ENCODE assay signal across 1 cellular context in genomic region chr2:64144057-64145013, GRCh38.
TF ChIP-seq lines count a peak whose summit lies in the region.

Gene PELI1 (minus strand): TSS chr2:64144420. CDS start chr2:64108310, 36,110 bp downstream.

TF ChIP-seq in K562, 482 proteins besides CTCF, POLR2A, EP300 and RAD21 (continued from another document):
- TF ChIP-seq, protein P1, sequence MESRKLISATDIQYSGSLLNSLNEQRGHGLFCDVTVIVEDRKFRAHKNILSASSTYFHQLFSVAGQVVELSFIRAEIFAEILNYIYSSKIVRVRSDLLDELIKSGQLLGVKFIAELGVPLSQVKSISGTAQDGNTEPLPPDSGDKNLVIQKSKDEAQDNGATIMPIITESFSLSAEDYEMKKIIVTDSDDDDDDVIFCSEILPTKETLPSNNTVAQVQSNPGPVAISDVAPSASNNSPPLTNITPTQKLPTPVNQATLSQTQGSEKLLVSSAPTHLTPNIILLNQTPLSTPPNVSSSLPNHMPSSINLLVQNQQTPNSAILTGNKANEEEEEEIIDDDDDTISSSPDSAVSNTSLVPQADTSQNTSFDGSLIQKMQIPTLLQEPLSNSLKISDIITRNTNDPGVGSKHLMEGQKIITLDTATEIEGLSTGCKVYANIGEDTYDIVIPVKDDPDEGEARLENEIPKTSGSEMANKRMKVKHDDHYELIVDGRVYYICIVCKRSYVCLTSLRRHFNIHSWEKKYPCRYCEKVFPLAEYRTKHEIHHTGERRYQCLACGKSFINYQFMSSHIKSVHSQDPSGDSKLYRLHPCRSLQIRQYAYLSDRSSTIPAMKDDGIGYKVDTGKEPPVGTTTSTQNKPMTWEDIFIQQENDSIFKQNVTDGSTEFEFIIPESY (CRISPR knock-in tag; IDR thresholded peaks at IDR 0.05): 0 out of 2 replicates have a peak, but pooled peaks have one; percentile 24
- TF ChIP-seq ESRRB (CRISPR knock-in tag; IDR thresholded peaks at IDR 0.05; ENCODE audit: borderline replicate concordance): no peak
- TF ChIP-seq ID3 (CRISPR knock-in tag; IDR thresholded peaks at IDR 0.05): no peak
- TF ChIP-seq ID3 (tag; IDR thresholded peaks at IDR 0.05): 0 out of 2 replicates have a peak, but pooled peaks have one; percentile 19
- 0 out of 2 replicates have a peak, but pooled peaks have one; percentile 30 for TF ChIP-seq FOXP1 (CRISPR knock-in tag; IDR thresholded peaks at IDR 0.05)
- TF ChIP-seq HNRNPK (IDR thresholded peaks at IDR 0.05; ENCODE audit: low read depth, low read length, poor library complexity, severe bottlenecking): no peak
- TF ChIP-seq CBX1 (IDR thresholded peaks at IDR 0.05; ENCODE audit: low read depth): peak; percentile 83
- TF ChIP-seq, protein P2, sequence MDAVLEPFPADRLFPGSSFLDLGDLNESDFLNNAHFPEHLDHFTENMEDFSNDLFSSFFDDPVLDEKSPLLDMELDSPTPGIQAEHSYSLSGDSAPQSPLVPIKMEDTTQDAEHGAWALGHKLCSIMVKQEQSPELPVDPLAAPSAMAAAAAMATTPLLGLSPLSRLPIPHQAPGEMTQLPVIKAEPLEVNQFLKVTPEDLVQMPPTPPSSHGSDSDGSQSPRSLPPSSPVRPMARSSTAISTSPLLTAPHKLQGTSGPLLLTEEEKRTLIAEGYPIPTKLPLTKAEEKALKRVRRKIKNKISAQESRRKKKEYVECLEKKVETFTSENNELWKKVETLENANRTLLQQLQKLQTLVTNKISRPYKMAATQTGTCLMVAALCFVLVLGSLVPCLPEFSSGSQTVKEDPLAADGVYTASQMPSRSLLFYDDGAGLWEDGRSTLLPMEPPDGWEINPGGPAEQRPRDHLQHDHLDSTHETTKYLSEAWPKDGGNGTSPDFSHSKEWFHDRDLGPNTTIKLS (IDR thresholded peaks at IDR 0.05; ENCODE audit: borderline replicate concordance, low read depth): 0 out of 2 replicates have a peak, but pooled peaks have one; percentile 34
- TF ChIP-seq CCNT2 (IDR thresholded peaks at IDR 0.05; ENCODE audit: borderline replicate concordance, extremely low read depth, insufficient read length, low read depth, low read length): peak; percentile 68
- peak; percentile 42; the same call in 1 of the 2 replicates for TF ChIP-seq RNF2 (IDR thresholded peaks at IDR 0.05)
- TF ChIP-seq ASH1L (IDR thresholded peaks at IDR 0.05; ENCODE audit: borderline replicate concordance, low read depth, partially characterized antibody): no peak
- TF ChIP-seq NFE2 (IDR thresholded peaks at IDR 0.05; ENCODE audit: low read depth): no peak
- peak in 1 of 2 experiments; percentile 37; a peak in 1 of 4 replicates for TF ChIP-seq MNT (conservative IDR thresholded peaks at IDR 0.05)
- TF ChIP-seq DPF2 (IDR thresholded peaks at IDR 0.05): no peak; the same call in 1 of the 2 replicates
- TF ChIP-seq KAT7 (CRISPR knock-in tag; IDR thresholded peaks at IDR 0.05; ENCODE audit: borderline replicate concordance): peak; percentile 88; the same call in 1 of the 2 replicates
- 0 out of 2 replicates have a peak, but pooled peaks have one; percentile 16 for TF ChIP-seq SMC3 (conservative IDR thresholded peaks at IDR 0.05; ENCODE audit: insufficient read depth, low read depth, low read length)
- peak; percentile 89 for TF ChIP-seq GABPA (tag; conservative IDR thresholded peaks at IDR 0.05; ENCODE audit: low read depth)
- 0 out of 2 replicates have a peak, but pooled peaks have one; percentile 19 for TF ChIP-seq ZBED1 (IDR thresholded peaks at IDR 0.05)
- 0 out of 2 replicates have a peak, but pooled peaks have one; percentile 42 for TF ChIP-seq HDAC6 (IDR thresholded peaks at IDR 0.05; ENCODE audit: low read depth, low read length)
- no peak for TF ChIP-seq ATF1 (CRISPR knock-in tag; IDR thresholded peaks at IDR 0.05)
- TF ChIP-seq ATF1 (tag; IDR thresholded peaks at IDR 0.05): peak; percentile 17; the same call in 1 of the 2 replicates
- TF ChIP-seq ZNF263 (CRISPR knock-in tag; IDR thresholded peaks at IDR 0.05; ENCODE audit: borderline replicate concordance): 0 out of 2 replicates have a peak, but pooled peaks have one; percentile 29
- peak; percentile 62 for TF ChIP-seq EGR1 (conservative IDR thresholded peaks at IDR 0.05)
- 0 out of 2 replicates have a peak, but pooled peaks have one; percentile 15 for TF ChIP-seq HNRNPL (IDR thresholded peaks at IDR 0.05; ENCODE audit: low read depth, low read length)
- 0 out of 2 replicates have a peak, but pooled peaks have one; percentile 32 for TF ChIP-seq ATF6 (CRISPR knock-in tag; IDR thresholded peaks at IDR 0.05)
- peak; percentile 55; the same call in 1 of the 2 replicates for TF ChIP-seq ZNF609 (CRISPR knock-in tag; IDR thresholded peaks at IDR 0.05; ENCODE audit: borderline replicate concordance)
- TF ChIP-seq JUND (IDR thresholded peaks at IDR 0.05; ENCODE audit: borderline replicate concordance, low read depth, low read length): peak; percentile 37; the same call in 1 of the 2 replicates
- no peak for TF ChIP-seq JUND (tag; IDR thresholded peaks at IDR 0.05; ENCODE audit: borderline replicate concordance, low read depth, low read length)
- peak in 1 of 2 experiments; percentile 87; a peak in 2 of 4 replicates for TF ChIP-seq NONO (IDR thresholded peaks at IDR 0.05; ENCODE audit: low read depth in 2 of 2, low read length in 1 of 2)
- no peak for TF ChIP-seq TCF7 (IDR thresholded peaks at IDR 0.05; ENCODE audit: borderline replicate concordance)
- TF ChIP-seq RCOR1 (IDR thresholded peaks at IDR 0.05; ENCODE audit: borderline replicate concordance in 1 of 2, low read depth in 2 of 2, low read length in 2 of 2): peak in 1 of 2 experiments; percentile 7; a peak in 2 of 4 replicates
- peak; percentile 66 for TF ChIP-seq ZNF12 (CRISPR knock-in tag; IDR thresholded peaks at IDR 0.05)
- peak in 1 of 2 experiments; percentile 51; a peak in 1 of 4 replicates for TF ChIP-seq ARNT (IDR thresholded peaks at IDR 0.05)
- TF ChIP-seq, protein P3, sequence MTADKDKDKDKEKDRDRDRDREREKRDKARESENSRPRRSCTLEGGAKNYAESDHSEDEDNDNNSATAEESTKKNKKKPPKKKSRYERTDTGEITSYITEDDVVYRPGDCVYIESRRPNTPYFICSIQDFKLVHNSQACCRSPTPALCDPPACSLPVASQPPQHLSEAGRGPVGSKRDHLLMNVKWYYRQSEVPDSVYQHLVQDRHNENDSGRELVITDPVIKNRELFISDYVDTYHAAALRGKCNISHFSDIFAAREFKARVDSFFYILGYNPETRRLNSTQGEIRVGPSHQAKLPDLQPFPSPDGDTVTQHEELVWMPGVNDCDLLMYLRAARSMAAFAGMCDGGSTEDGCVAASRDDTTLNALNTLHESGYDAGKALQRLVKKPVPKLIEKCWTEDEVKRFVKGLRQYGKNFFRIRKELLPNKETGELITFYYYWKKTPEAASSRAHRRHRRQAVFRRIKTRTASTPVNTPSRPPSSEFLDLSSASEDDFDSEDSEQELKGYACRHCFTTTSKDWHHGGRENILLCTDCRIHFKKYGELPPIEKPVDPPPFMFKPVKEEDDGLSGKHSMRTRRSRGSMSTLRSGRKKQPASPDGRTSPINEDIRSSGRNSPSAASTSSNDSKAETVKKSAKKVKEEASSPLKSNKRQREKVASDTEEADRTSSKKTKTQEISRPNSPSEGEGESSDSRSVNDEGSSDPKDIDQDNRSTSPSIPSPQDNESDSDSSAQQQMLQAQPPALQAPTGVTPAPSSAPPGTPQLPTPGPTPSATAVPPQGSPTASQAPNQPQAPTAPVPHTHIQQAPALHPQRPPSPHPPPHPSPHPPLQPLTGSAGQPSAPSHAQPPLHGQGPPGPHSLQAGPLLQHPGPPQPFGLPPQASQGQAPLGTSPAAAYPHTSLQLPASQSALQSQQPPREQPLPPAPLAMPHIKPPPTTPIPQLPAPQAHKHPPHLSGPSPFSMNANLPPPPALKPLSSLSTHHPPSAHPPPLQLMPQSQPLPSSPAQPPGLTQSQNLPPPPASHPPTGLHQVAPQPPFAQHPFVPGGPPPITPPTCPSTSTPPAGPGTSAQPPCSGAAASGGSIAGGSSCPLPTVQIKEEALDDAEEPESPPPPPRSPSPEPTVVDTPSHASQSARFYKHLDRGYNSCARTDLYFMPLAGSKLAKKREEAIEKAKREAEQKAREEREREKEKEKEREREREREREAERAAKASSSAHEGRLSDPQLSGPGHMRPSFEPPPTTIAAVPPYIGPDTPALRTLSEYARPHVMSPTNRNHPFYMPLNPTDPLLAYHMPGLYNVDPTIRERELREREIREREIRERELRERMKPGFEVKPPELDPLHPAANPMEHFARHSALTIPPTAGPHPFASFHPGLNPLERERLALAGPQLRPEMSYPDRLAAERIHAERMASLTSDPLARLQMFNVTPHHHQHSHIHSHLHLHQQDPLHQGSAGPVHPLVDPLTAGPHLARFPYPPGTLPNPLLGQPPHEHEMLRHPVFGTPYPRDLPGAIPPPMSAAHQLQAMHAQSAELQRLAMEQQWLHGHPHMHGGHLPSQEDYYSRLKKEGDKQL (CRISPR knock-in tag; IDR thresholded peaks at IDR 0.05; ENCODE audit: borderline replicate concordance): 0 out of 2 replicates have a peak, but pooled peaks have one; percentile 47
- TF ChIP-seq MBD2 (IDR thresholded peaks at IDR 0.05; ENCODE audit: borderline replicate concordance, low read depth): peak; percentile 63; the same call in 1 of the 2 replicates
- no peak for TF ChIP-seq FOXM1 (IDR thresholded peaks at IDR 0.05; ENCODE audit: low read depth)
- TF ChIP-seq FOXM1 (CRISPR knock-in tag; IDR thresholded peaks at IDR 0.05; ENCODE audit: low read depth): 0 out of 2 replicates have a peak, but pooled peaks have one; percentile 42
- TF ChIP-seq CTBP1 (IDR thresholded peaks at IDR 0.05; ENCODE audit: borderline replicate concordance): peak; percentile 87
- 0 out of 2 replicates have a peak, but pooled peaks have one; percentile 48 for TF ChIP-seq ZNF511 (CRISPR knock-in tag; IDR thresholded peaks at IDR 0.05)
- no peak for TF ChIP-seq MCM2 (IDR thresholded peaks at IDR 0.05; ENCODE audit: low read depth)
- peak; percentile 62; the same call in 1 of the 2 replicates for TF ChIP-seq LCOR (CRISPR knock-in tag; IDR thresholded peaks at IDR 0.05)
- TF ChIP-seq GABPB1 (CRISPR knock-in tag; IDR thresholded peaks at IDR 0.05): peak; percentile 93
- TF ChIP-seq DNMT1 (IDR thresholded peaks at IDR 0.05): no peak
